Comparison of ENCODE assay signal across 8 cellular contexts in the genomic region with DNA sequence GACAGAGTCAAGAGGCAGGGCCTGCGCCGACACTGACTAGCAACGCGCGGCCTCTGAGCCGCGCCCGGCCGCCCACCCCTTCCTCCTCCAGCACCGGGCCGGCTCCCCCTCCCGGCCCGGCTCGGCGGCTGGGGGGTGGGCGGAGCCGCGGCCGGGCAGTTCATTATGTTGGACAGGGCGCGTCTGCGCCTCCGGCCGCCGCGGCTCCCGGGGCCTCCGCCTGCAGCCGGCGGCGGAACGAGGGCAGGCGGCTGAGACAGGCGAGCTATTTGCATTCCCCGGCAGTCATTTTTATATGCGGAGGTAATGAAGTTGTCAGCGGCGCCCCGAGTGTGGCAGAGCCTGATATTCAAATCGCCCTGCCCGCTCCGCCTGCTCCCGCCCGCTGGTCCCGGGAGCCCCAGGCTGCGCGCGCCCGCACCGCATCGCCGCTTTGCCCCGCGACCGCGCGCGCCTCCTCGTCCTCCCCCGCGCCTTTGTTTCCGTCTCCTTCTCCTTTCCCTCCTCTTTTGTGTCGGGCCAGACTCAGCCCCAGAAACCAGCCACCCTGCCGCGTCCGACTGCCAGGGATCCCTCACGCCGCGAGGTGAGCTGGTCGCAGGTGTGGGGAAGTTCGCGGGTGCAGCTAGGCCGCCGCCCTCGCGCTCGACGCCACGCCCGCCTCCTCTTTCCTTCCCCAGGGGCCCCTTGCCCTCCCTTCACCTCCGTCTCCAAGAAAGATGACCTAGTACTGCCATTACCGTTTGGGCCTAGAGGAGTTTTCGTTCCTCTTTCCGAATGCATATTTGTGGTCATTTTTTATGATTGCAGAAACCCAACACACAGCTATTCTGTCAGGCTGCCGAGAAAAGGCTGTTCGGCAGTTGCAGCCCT.
DNase-seq lines count a peak whose midpoint lies in the region; ATAC-seq and TF ChIP-seq lines count a peak whose summit lies in the region.

No MANE protein-coding gene starts in this region.

- H4K8ac ChIP-seq in mesendoderm (ENCODE audit: low read depth, low read length), result no peak overlapping the region

- H3K27me3 ChIP-seq in BJ (ENCODE audit: control insufficient read depth, insufficient read depth, low read length) (peaks cover 4% of the 10 kb centered on the region), endodermal cell (ENCODE audit: control insufficient read depth, insufficient read depth, low read length, poor library complexity, severe bottlenecking) (peaks cover 39% of the 10 kb centered on the region), mesendoderm (ENCODE audit: insufficient read depth, low read length, poor library complexity) (no peaks in the 10 kb centered on the region)

- 2 to 3% methylated on average over 27 to 86 of the region's 86 CpGs for WGBS in endodermal cell (ENCODE audit: insufficient coverage in 1 of 2, insufficient read length in 1 of 2), 2 experiments
- no CpG with 5 or more reads among the region's 86 CpGs for WGBS in mesendoderm (ENCODE audit: extremely low coverage, insufficient coverage, low lambda C conversion rate)

- H3K27ac Mint-ChIP-seq in activated B cell treated with CpG ODN at 0.5 μM for 24 hours (peak overlapping the region; percentile 98), endodermal cell (peak overlapping the region; percentile 89)

- no peak overlapping the region for H2BK15ac ChIP-seq in mesendoderm (replicated peaks; ENCODE audit: low read depth)

- H3K4me3 ChIP-seq in BJ (ENCODE audit: low read depth, low read length) (peak overlapping the region; percentile 56), endodermal cell (ENCODE audit: low read length) (peak overlapping the region; percentile 80), mesendoderm (ENCODE audit: low read length) (peak overlapping the region; percentile 70)

- CTCF ChIA-PET in BJ (lab: Yijun Ruan, JAX) (interaction anchor here (0.6 to 0.8 kb wide), 2 partner anchors 269 to 501 kb away, joined by 3 read pairs; no protein-coding TSS in a partner anchor), activated B cell treated with CpG ODN at 0.5 μM for 24 hours (lab: Charles Lee) (interaction anchor here (0.6 to 1.5 kb wide), 13 partner anchors 10 to 506 kb away, joined by 3 to 8 read pairs (median 3); no protein-coding TSS in a partner anchor)

- H2AK5ac ChIP-seq in mesendoderm (ENCODE audit: low read length), result no peak overlapping the region

- H3K79me2 ChIP-seq in mesendoderm (ENCODE audit: control insufficient read depth, insufficient read depth, low read length), result no peaks in the 10 kb centered on the region

- DNase-seq in BJ (ENCODE audit: low read depth) (no peak), NCI-H2107 treated with DMSO at 0.1 percent for 48 hours (lab: John Stamatoyannopoulos, UW; ENCODE audit: unreplicated experiment) (peak; percentile 61), activated B cell treated with CpG ODN at 0.5 μM for 24 hours (peak; percentile 83), endodermal cell (peak; percentile 83), mesendoderm (peak; percentile 70)
- peak; percentile 16 to 19 for DNase-seq in stimulated activated CD8-positive, alpha-beta memory T cell treated with anti-CD3 and anti-CD28 coated beads, Interleukin-7, amount 100 ng/mL, for 48 hours (ENCODE audit: extremely low read depth in 1 of 2, low read depth in 1 of 2)

- H3K9ac ChIP-seq in endodermal cell (ENCODE audit: extremely low read depth, low read length, poor library complexity, severe bottlenecking) (peak overlapping the region; percentile 39), mesendoderm (ENCODE audit: low read length) (peak overlapping the region; percentile 73)

- no peak overlapping the region for H3K18ac ChIP-seq in mesendoderm (ENCODE audit: low read length)

- H3K4ac ChIP-seq in mesendoderm (ENCODE audit: low read depth, low read length), result no peak overlapping the region

- H3K27me3 Mint-ChIP-seq in activated B cell treated with CpG ODN at 0.5 μM for 24 hours (no peaks in the 10 kb centered on the region), endodermal cell (ENCODE audit: insufficient read depth) (peaks cover 10% of the 10 kb centered on the region)

- TF ChIP-seq CTCF in BJ (IDR thresholded peaks at IDR 0.05; ENCODE audit: insufficient read depth, low read depth, low read length) (no peak), activated B cell treated with CpG ODN at 0.5 μM for 24 hours (IDR thresholded peaks at IDR 0.05) (no peak), endodermal cell (conservative IDR thresholded peaks at IDR 0.05) (no peak)

- H3K4me1 ChIP-seq in endodermal cell (ENCODE audit: control insufficient read depth, insufficient read depth, low read length) (no peaks in the 10 kb centered on the region), mesendoderm (ENCODE audit: control insufficient read depth, low read depth, low read length) (no peaks in the 10 kb centered on the region)

- no peaks in the 10 kb centered on the region for H3K9me3 Mint-ChIP-seq in activated B cell treated with CpG ODN at 0.5 μM for 24 hours
- no peaks in the 10 kb centered on the region for H3K9me3 Mint-ChIP-seq in endodermal cell

- H4K5ac ChIP-seq in mesendoderm (ENCODE audit: low read length), result no peak overlapping the region

- H3K4me3 Mint-ChIP-seq in activated B cell treated with CpG ODN at 0.5 μM for 24 hours, result peak overlapping the region; percentile 98
- H3K4me3 Mint-ChIP-seq in endodermal cell, result peak overlapping the region; percentile 78

- no peaks in the 10 kb centered on the region for H3K9me3 ChIP-seq in endodermal cell (ENCODE audit: control insufficient read depth, low read length)

- H3K27ac ChIP-seq in endodermal cell (ENCODE audit: low read depth, low read length), result peak overlapping the region; percentile 99
- no peak overlapping the region for H3K27ac ChIP-seq in mesendoderm (ENCODE audit: low read depth, low read length)

- POLR2A ChIA-PET in BJ (lab: Charles Lee) (no interaction called here), activated B cell treated with CpG ODN at 0.5 μM for 24 hours (lab: Charles Lee) (interaction anchor here (0.9 to 2.3 kb wide), 10 partner anchors 9 to 465 kb away, joined by 3 to 13 read pairs (median 6); a partner anchor contains a TSS)

- no peak overlapping the region for H3K23ac ChIP-seq in mesendoderm (ENCODE audit: low read length)

- peaks cover 2% of the 10 kb centered on the region for H3K36me3 Mint-ChIP-seq in activated B cell treated with CpG ODN at 0.5 μM for 24 hours (ENCODE audit: low read depth)
- no peaks in the 10 kb centered on the region for H3K36me3 Mint-ChIP-seq in endodermal cell (ENCODE audit: low read depth)

- H3K36me3 ChIP-seq in BJ (ENCODE audit: control insufficient read depth, insufficient read depth, low read length) (no peaks in the 10 kb centered on the region), endodermal cell (ENCODE audit: control insufficient read depth, insufficient read depth, low read length) (no peaks in the 10 kb centered on the region), mesendoderm (ENCODE audit: control insufficient read depth, insufficient read depth, low read length) (no peaks in the 10 kb centered on the region)

- intact Hi-C loops in activated B cell treated with CpG ODN at 0.5 μM for 24 hours (cut with micrococcal nuclease), result loop anchor here (1.0 to 5.0 kb wide), 9 partner anchors 21 to 1754 kb away; a partner anchor contains a TSS

- peak overlapping the region; percentile 78 for H3K4me2 ChIP-seq in mesendoderm (ENCODE audit: low read length)

- H3K4me1 Mint-ChIP-seq in activated B cell treated with CpG ODN at 0.5 μM for 24 hours (peaks cover 36% of the 10 kb centered on the region), endodermal cell (peaks cover 15% of the 10 kb centered on the region)

- ATAC-seq in GM18867 (IDR thresholded peaks at IDR 0.05; ENCODE audit: unreplicated experiment) (peak; percentile 85), HG03039 (IDR thresholded peaks at IDR 0.05; ENCODE audit: unreplicated experiment) (peak; percentile 78), activated B cell treated with CpG ODN at 0.5 μM for 24 hours (ENCODE audit: low read depth) (peak; percentile 89)

- peak overlapping the region; percentile 96 for H3K56ac ChIP-seq in mesendoderm (ENCODE audit: low read length)

- no peak overlapping the region for H2BK120ac ChIP-seq in mesendoderm (ENCODE audit: low read depth, low read length)

- no peak overlapping the region for H2BK5ac ChIP-seq in mesendoderm (ENCODE audit: low read length)

- no peaks in the 10 kb centered on the region for H3K79me1 ChIP-seq in mesendoderm (ENCODE audit: low read length)
